ENCODE assay signal across 15 cellular contexts in genomic region chr1:209761021-209761635, GRCh38. TPM values are rescaled to one million over a fixed set of nuclear protein-coding genes. Genes with fewer than 3 reads are reported as not detected.
A peak's percentile ranks its signal among the peaks of the same experiment; 100 is the strongest.
DNase-seq lines count a peak whose midpoint lies in the region; ATAC-seq and TF ChIP-seq lines count a peak whose summit lies in the region.
"Had no signal": no experiment of that assay in that cellular context is flagged by ENCODE, and none has a peak within 500 bp of the region (broad histone marks: within the 10 kb centered on the region; RNA-seq: fewer than 3 reads in every experiment).

No MANE protein-coding gene starts in this region.

- H3K4me1 ChIP-seq in GM23248 (ENCODE audit: insufficient read depth) (0 out of 2 replicates have a peak, but pooled peaks cover 9% of the 10 kb centered on the region), right cardiac atrium (ENCODE audit: control insufficient read depth, insufficient read depth, low read length) (no peaks in the 10 kb centered on the region), spleen (peaks cover 20 to 98% (median 60%) of the 10 kb centered on the region in 6 donors)
- H3K4me1 ChIP-seq: A549, pancreas had no signal

- no peaks in the 10 kb centered on the region for H3K36me3 ChIP-seq in GM23248 (ENCODE audit: low read depth)
- peaks cover 0 to 79% (median 54%) of the 10 kb centered on the region in 6 donors for H3K36me3 ChIP-seq in spleen
- H3K36me3 ChIP-seq: pancreas, thoracic aorta had no signal

- TF ChIP-seq CTCF in spleen (IDR thresholded peaks at IDR 0.05 in 8 of 11, conservative IDR thresholded peaks at IDR 0.05 in 3 of 11) = no peak

- H3K27ac ChIP-seq in GM23248 (no peak overlapping the region), right cardiac atrium (ENCODE audit: low read length) (no peak overlapping the region), spleen (peak overlapping the region in 3 of 8 donors; percentile 94 to 97 (median 96))
- H3K27ac ChIP-seq: A549, pancreas, thoracic aorta had no signal

- no peaks in the 10 kb centered on the region for H3K27me3 ChIP-seq in GM23248 (replicated peaks; ENCODE audit: insufficient read depth)
- no peaks in the 10 kb centered on the region for H3K27me3 ChIP-seq in right cardiac atrium (ENCODE audit: control insufficient read depth, insufficient read depth)
- H3K27me3 ChIP-seq in spleen (replicated peaks in 1 of 7) = no peaks in the 10 kb centered on the region
- H3K27me3 ChIP-seq: pancreas had no signal

- no peak for DNase-seq in activated CD4-positive, alpha-beta T cell treated with anti-CD3 and anti-CD28 coated beads, Interleukin-2, amount 10 ng/mL, durations not matched to agents 24 days and 14 days
- no peak for DNase-seq in activated CD4-positive, alpha-beta T cell treated with anti-CD3 and anti-CD28 coated beads for 1 hour
- DNase-seq in GM23248 (peak; percentile 44), right cardiac atrium (no peak), putamen (ENCODE audit: low spot score) (no peak), spleen (no peak)
- DNase-seq in activated T-helper 1 cell treated with anti-CD3 and anti-CD28 coated beads, Interleukin-12 subunit alpha, Interleukin-12 subunit beta, Interleukin-2, Interleukin-4 antibody, amounts not matched to agents 30 ng/mL and 10 ng/mL and 1 ng/mL, durations not matched to agents 14 hours and 24 hours and 36 hours (ENCODE audit: low spot score) = no peak
- no peak for DNase-seq in stimulated activated naive B cell treated with anti-CD40 and anti-IgM and Interleukin-4, amounts not matched to agents 10 μg/mL and 1 μg/mL and 100 μg/mL, for 72 hours
- DNase-seq: NCI-H2107; pancreas; stimulated activated CD4-positive, alpha-beta T cell treated with anti-CD3 and anti-CD28 coated beads, Interleukin-12 subunit alpha, Interleukin-12 subunit beta, amount 100 ng/mL, for 4 hours had no signal

- H3K4me3 ChIP-seq in GM23248 (no peak overlapping the region), right cardiac atrium (ENCODE audit: low read length) (no peak overlapping the region), spleen (no peak overlapping the region)
- H3K4me3 ChIP-seq: A549, pancreas, thoracic aorta had no signal

- in situ Hi-C loops in GM23248 (cut with MboI) = no loop called here

- H3K9me3 ChIP-seq in GM23248 (ENCODE audit: low read depth) (no peaks in the 10 kb centered on the region), right cardiac atrium (ENCODE audit: control insufficient read depth, low read length) (no peaks in the 10 kb centered on the region), spleen (no peaks in the 10 kb centered on the region)
- H3K9me3 ChIP-seq: A549, pancreas, thoracic aorta had no signal

- peak overlapping the region; percentile 83 for H3K27ac Mint-ChIP-seq in activated CD4-positive, alpha-beta T cell treated with anti-CD3 and anti-CD28 coated beads, Interleukin-2, amount 10 ng/mL, durations not matched to agents 24 days and 14 days
- peak overlapping the region; percentile 79 for H3K27ac Mint-ChIP-seq in activated T-helper 1 cell treated with anti-CD3 and anti-CD28 coated beads, Interleukin-12 subunit alpha, Interleukin-12 subunit beta, Interleukin-2, Interleukin-4 antibody, amounts not matched to agents 30 ng/mL and 10 ng/mL and 1 ng/mL, durations not matched to agents 14 hours and 24 hours and 36 hours
- H3K27ac Mint-ChIP-seq in stimulated activated naive B cell treated with anti-CD40 and anti-IgM and Interleukin-4, amounts not matched to agents 10 μg/mL and 1 μg/mL and 100 μg/mL, for 72 hours = no peak overlapping the region

- H3K4me1 Mint-ChIP-seq in activated CD4-positive, alpha-beta T cell treated with anti-CD3 and anti-CD28 coated beads, Interleukin-2, amount 10 ng/mL, durations not matched to agents 24 days and 14 days = peaks cover 67% of the 10 kb centered on the region
- H3K4me1 Mint-ChIP-seq in activated T-helper 1 cell treated with anti-CD3 and anti-CD28 coated beads, Interleukin-12 subunit alpha, Interleukin-12 subunit beta, Interleukin-2, Interleukin-4 antibody, amounts not matched to agents 30 ng/mL and 10 ng/mL and 1 ng/mL, durations not matched to agents 14 hours and 24 hours and 36 hours (ENCODE audit: low read depth) = peaks cover 72% of the 10 kb centered on the region
- H3K4me1 Mint-ChIP-seq in stimulated activated naive B cell treated with anti-CD40 and anti-IgM and Interleukin-4, amounts not matched to agents 10 μg/mL and 1 μg/mL and 100 μg/mL, for 72 hours = peaks cover 44 to 70% of the 10 kb centered on the region in 2 donors

- H3K9ac ChIP-seq in GM23248 = no peak overlapping the region

- peak overlapping the region; percentile 66 for H3K4me3 Mint-ChIP-seq in activated CD4-positive, alpha-beta T cell treated with anti-CD3 and anti-CD28 coated beads, Interleukin-2, amount 10 ng/mL, durations not matched to agents 24 days and 14 days
- peak overlapping the region; percentile 82 for H3K4me3 Mint-ChIP-seq in activated T-helper 1 cell treated with anti-CD3 and anti-CD28 coated beads, Interleukin-12 subunit alpha, Interleukin-12 subunit beta, Interleukin-2, Interleukin-4 antibody, amounts not matched to agents 30 ng/mL and 10 ng/mL and 1 ng/mL, durations not matched to agents 14 hours and 24 hours and 36 hours
- no peak overlapping the region for H3K4me3 Mint-ChIP-seq in stimulated activated naive B cell treated with anti-CD40 and anti-IgM and Interleukin-4, amounts not matched to agents 10 μg/mL and 1 μg/mL and 100 μg/mL, for 72 hours

- H4K20me1 ChIP-seq in GM23248 (ENCODE audit: insufficient read depth) = no peaks in the 10 kb centered on the region

- intact Hi-C loops in activated CD4-positive, alpha-beta T cell treated with anti-CD3 and anti-CD28 coated beads, Interleukin-2, amount 10 ng/mL, durations not matched to agents 24 days and 14 days (cut with micrococcal nuclease) = no loop called here
- intact Hi-C loops in activated T-helper 1 cell treated with anti-CD3 and anti-CD28 coated beads, Interleukin-12 subunit alpha, Interleukin-12 subunit beta, Interleukin-2, Interleukin-4 antibody, amounts not matched to agents 30 ng/mL and 10 ng/mL and 1 ng/mL, durations not matched to agents 14 hours and 24 hours and 36 hours (cut with micrococcal nuclease) = loop anchor here (10.0 kb wide), 1 partner anchor 1504 kb away; no protein-coding TSS in a partner anchor
- intact Hi-C loops in right cardiac atrium (cut with DNase I) = no loop called here
- intact Hi-C loops in spleen (cut with DNase I; ENCODE audit: low total_unique reads) = no loop called here

- ATAC-seq in right cardiac atrium = peak; percentile 24 to 64
- no peak for ATAC-seq in stimulated activated naive B cell treated with anti-CD40 and anti-IgM and Interleukin-4, amounts not matched to agents 10 μg/mL and 1 μg/mL and 100 μg/mL, for 72 hours (replicated peaks)
- ATAC-seq: A549, pancreas had no signal

- TF ChIP-seq POLR2A in spleen (IDR thresholded peaks at IDR 0.05) = no peak

- H3K4me2 ChIP-seq in GM23248 (ENCODE audit: unreplicated experiment) = no peak overlapping the region
- H3K4me2 ChIP-seq: A549 had no signal

- H3F3A ChIP-seq in GM23248 (ENCODE audit: insufficient read depth) = no peaks in the 10 kb centered on the region

- no peaks in the 10 kb centered on the region for H3K79me2 ChIP-seq in GM23248 (ENCODE audit: insufficient read depth)

- no peak overlapping the region for H2AFZ ChIP-seq in GM23248

- peaks cover 91% of the 10 kb centered on the region for H3K36me3 Mint-ChIP-seq in activated CD4-positive, alpha-beta T cell treated with anti-CD3 and anti-CD28 coated beads, Interleukin-2, amount 10 ng/mL, durations not matched to agents 24 days and 14 days (ENCODE audit: low read depth)
- peaks cover 84% of the 10 kb centered on the region for H3K36me3 Mint-ChIP-seq in activated T-helper 1 cell treated with anti-CD3 and anti-CD28 coated beads, Interleukin-12 subunit alpha, Interleukin-12 subunit beta, Interleukin-2, Interleukin-4 antibody, amounts not matched to agents 30 ng/mL and 10 ng/mL and 1 ng/mL, durations not matched to agents 14 hours and 24 hours and 36 hours (ENCODE audit: low read depth)
- peaks cover 53 to 68% of the 10 kb centered on the region in 2 donors for H3K36me3 Mint-ChIP-seq in stimulated activated naive B cell treated with anti-CD40 and anti-IgM and Interleukin-4, amounts not matched to agents 10 μg/mL and 1 μg/mL and 100 μg/mL, for 72 hours

- H3K27me3 Mint-ChIP-seq in activated CD4-positive, alpha-beta T cell treated with anti-CD3 and anti-CD28 coated beads, Interleukin-2, amount 10 ng/mL, durations not matched to agents 24 days and 14 days = no peaks in the 10 kb centered on the region
- H3K27me3 Mint-ChIP-seq in activated T-helper 1 cell treated with anti-CD3 and anti-CD28 coated beads, Interleukin-12 subunit alpha, Interleukin-12 subunit beta, Interleukin-2, Interleukin-4 antibody, amounts not matched to agents 30 ng/mL and 10 ng/mL and 1 ng/mL, durations not matched to agents 14 hours and 24 hours and 36 hours (ENCODE audit: insufficient read depth) = no peaks in the 10 kb centered on the region
- no peaks in the 10 kb centered on the region for H3K27me3 Mint-ChIP-seq in stimulated activated naive B cell treated with anti-CD40 and anti-IgM and Interleukin-4, amounts not matched to agents 10 μg/mL and 1 μg/mL and 100 μg/mL, for 72 hours

- no peaks in the 10 kb centered on the region for H3K9me2 ChIP-seq in GM23248 (ENCODE audit: insufficient read depth)

- no peaks in the 10 kb centered on the region for H3K9me3 Mint-ChIP-seq in activated CD4-positive, alpha-beta T cell treated with anti-CD3 and anti-CD28 coated beads, Interleukin-2, amount 10 ng/mL, durations not matched to agents 24 days and 14 days
- no peaks in the 10 kb centered on the region for H3K9me3 Mint-ChIP-seq in activated T-helper 1 cell treated with anti-CD3 and anti-CD28 coated beads, Interleukin-12 subunit alpha, Interleukin-12 subunit beta, Interleukin-2, Interleukin-4 antibody, amounts not matched to agents 30 ng/mL and 10 ng/mL and 1 ng/mL, durations not matched to agents 14 hours and 24 hours and 36 hours
- no peaks in the 10 kb centered on the region for H3K9me3 Mint-ChIP-seq in stimulated activated naive B cell treated with anti-CD40 and anti-IgM and Interleukin-4, amounts not matched to agents 10 μg/mL and 1 μg/mL and 100 μg/mL, for 72 hours

RNA-seq across cellular contexts. Expression of gene TRAF3IP3, which starts 5.3 kb away (rescaled TPM):
- 392 and 394 TPM in 2 replicates for total RNA-seq in activated CD4-positive, alpha-beta T cell treated with anti-CD3 and anti-CD28 coated beads, Interleukin-2, amount 10 ng/mL, durations not matched to agents 24 days and 14 days
- total RNA-seq in GM23248 (2014; rRNA removed; shearing (Covaris generic)) = not detected in 2 replicates
- polyA plus RNA-seq in GM23248 (2016; fragmentation: Nextera tagmentation; extraction: Ambion mirVana) (0.25 TPM in 1 of 2 replicates, not detected in the other), right cardiac atrium (0.63 TPM), spleen (100 to 1,000 TPM in 2 of 3 donors, 10 to 100 TPM in 1; 95.4 to 189 (median 107) TPM)
- 378 and 384 TPM in 2 replicates for total RNA-seq in activated T-helper 1 cell treated with anti-CD3 and anti-CD28 coated beads, Interleukin-12 subunit alpha, Interleukin-12 subunit beta, Interleukin-2, Interleukin-4 antibody, amounts not matched to agents 30 ng/mL and 10 ng/mL and 1 ng/mL, durations not matched to agents 14 hours and 24 hours and 36 hours
- total RNA-seq in right cardiac atrium (1 to 10 TPM in 3 of 4 donors, under 1 TPM in 1; 0.91 to 2.7 (median 1.4) TPM), spleen (100 to 1,000 TPM in 4 of 7 donors, 10 to 100 TPM in 3; 97.7 to 134 (median 109) TPM)
- total RNA-seq: astrocyte, fibroblast of villous mesenchyme had no signal
- polyA plus RNA-seq: A549 had no signal

RNA-seq across cellular contexts. Expression of gene C1orf74, which starts 23.2 kb away (rescaled TPM):
- total RNA-seq in activated CD4-positive, alpha-beta T cell treated with anti-CD3 and anti-CD28 coated beads, Interleukin-2, amount 10 ng/mL, durations not matched to agents 24 days and 14 days = 2.4 and 3.2 TPM in 2 replicates
- 2.1 and 2.3 TPM in 2 replicates for total RNA-seq in GM23248 (2014; rRNA removed; shearing (Covaris generic))
- polyA plus RNA-seq in GM23248 (2016; fragmentation: Nextera tagmentation; extraction: Ambion mirVana) (1.4 and 1.5 TPM in 2 replicates), right cardiac atrium (1.4 TPM), spleen (1 to 10 TPM in 2 of 3 donors, under 1 TPM in 1; 0.96 to 1.6 (median 1.5) TPM)
- 2.9 and 3.2 TPM in 2 replicates for total RNA-seq in activated T-helper 1 cell treated with anti-CD3 and anti-CD28 coated beads, Interleukin-12 subunit alpha, Interleukin-12 subunit beta, Interleukin-2, Interleukin-4 antibody, amounts not matched to agents 30 ng/mL and 10 ng/mL and 1 ng/mL, durations not matched to agents 14 hours and 24 hours and 36 hours
- total RNA-seq in right cardiac atrium (1 to 10 TPM; 1.9 to 3.3 (median 2.8) TPM), spleen (1 to 10 TPM; 1.0 to 2.7 (median 1.8) TPM)

RNA-seq across cellular contexts. Expression of gene IRF6, which starts 44.8 kb away (rescaled TPM):
- total RNA-seq in activated CD4-positive, alpha-beta T cell treated with anti-CD3 and anti-CD28 coated beads, Interleukin-2, amount 10 ng/mL, durations not matched to agents 24 days and 14 days = 0.07 TPM in 1 of 2 replicates, not detected in the other
- 1.3 and 1.6 TPM in 2 replicates for total RNA-seq in GM23248 (2014; rRNA removed; shearing (Covaris generic))
- polyA plus RNA-seq in GM23248 (2016; fragmentation: Nextera tagmentation; extraction: Ambion mirVana) (0.84 and 0.86 TPM in 2 replicates), right cardiac atrium (22.6 TPM), spleen (1 to 10 TPM in 2 of 3 donors, under 1 TPM in 1; 0.59 to 1.6 (median 1.4) TPM)
- 0.16 and 0.17 TPM in 2 replicates for total RNA-seq in activated T-helper 1 cell treated with anti-CD3 and anti-CD28 coated beads, Interleukin-12 subunit alpha, Interleukin-12 subunit beta, Interleukin-2, Interleukin-4 antibody, amounts not matched to agents 30 ng/mL and 10 ng/mL and 1 ng/mL, durations not matched to agents 14 hours and 24 hours and 36 hours
- total RNA-seq in right cardiac atrium (10 to 100 TPM; 27.7 to 45.4 (median 36.4) TPM), spleen (1 to 10 TPM; 3.1 to 5.6 (median 4.0) TPM)

RNA-seq across cellular contexts. Expression of gene HSD11B1, which starts 56.5 kb away (rescaled TPM):
- 15.1 TPM in 2 replicates for total RNA-seq in activated CD4-positive, alpha-beta T cell treated with anti-CD3 and anti-CD28 coated beads, Interleukin-2, amount 10 ng/mL, durations not matched to agents 24 days and 14 days
- 0.54 TPM in 1 of 2 replicates, not detected in the other for total RNA-seq in GM23248 (2014; rRNA removed; shearing (Covaris generic))
- polyA plus RNA-seq in GM23248 (2016; fragmentation: Nextera tagmentation; extraction: Ambion mirVana) (1.0 and 1.8 TPM in 2 replicates), right cardiac atrium (1.5 TPM), spleen (1 to 10 TPM; 2.6 to 3.5 (median 3.2) TPM)
- 15.9 and 17.9 TPM in 2 replicates for total RNA-seq in activated T-helper 1 cell treated with anti-CD3 and anti-CD28 coated beads, Interleukin-12 subunit alpha, Interleukin-12 subunit beta, Interleukin-2, Interleukin-4 antibody, amounts not matched to agents 30 ng/mL and 10 ng/mL and 1 ng/mL, durations not matched to agents 14 hours and 24 hours and 36 hours
- total RNA-seq in right cardiac atrium (1 to 10 TPM; 1.0 to 4.3 (median 2.7) TPM), spleen (10 to 100 TPM in 2 of 7 donors, 1 to 10 TPM in 5; 1.8 to 14.9 (median 4.2) TPM)
- total RNA-seq: astrocyte had no signal
- polyA plus RNA-seq: A549 had no signal

Comparison
In these comparisons a context has a peak if more than half of its experiments do, and no peak if none do; other contexts are left out.
1. H3K4me3 Mint-ChIP-seq: peak in activated CD4-positive, alpha-beta T cell treated with anti-CD3 and anti-CD28 coated beads, Interleukin-2, amount 10 ng/mL, durations not matched to agents 24 days and 14 days (single experiment) and activated T-helper 1 cell treated with anti-CD3 and anti-CD28 coated beads, Interleukin-12 subunit alpha, Interleukin-12 subunit beta, Interleukin-2, Interleukin-4 antibody, amounts not matched to agents 30 ng/mL and 10 ng/mL and 1 ng/mL, durations not matched to agents 14 hours and 24 hours and 36 hours (single experiment); none in stimulated activated naive B cell treated with anti-CD40 and anti-IgM and Interleukin-4, amounts not matched to agents 10 μg/mL and 1 μg/mL and 100 μg/mL, for 72 hours (0 of 2).
2. ATAC-seq: peak in right cardiac atrium (2 of 2); none in stimulated activated naive B cell treated with anti-CD40 and anti-IgM and Interleukin-4, amounts not matched to agents 10 μg/mL and 1 μg/mL and 100 μg/mL, for 72 hours (0 of 2).
3. RNA of gene TRAF3IP3, which starts 5.3 kb away (total RNA-seq): 392 to 394 TPM in activated CD4-positive, alpha-beta T cell treated with anti-CD3 and anti-CD28 coated beads, Interleukin-2, amount 10 ng/mL, durations not matched to agents 24 days and 14 days, 378 to 384 TPM in activated T-helper 1 cell treated with anti-CD3 and anti-CD28 coated beads, Interleukin-12 subunit alpha, Interleukin-12 subunit beta, Interleukin-2, Interleukin-4 antibody, amounts not matched to agents 30 ng/mL and 10 ng/mL and 1 ng/mL, durations not matched to agents 14 hours and 24 hours and 36 hours and 97.7 to 134 TPM in spleen; 0.91 to 2.7 TPM in right cardiac atrium and not detected in GM23248; every median in the first group is over 10 times any median in the second.
4. RNA of gene IRF6, which starts 44.8 kb away (total RNA-seq): 27.7 to 45.4 TPM in right cardiac atrium; 3.1 to 5.6 TPM in spleen, 1.3 to 1.6 TPM in GM23248, 0.16 to 0.17 TPM in activated T-helper 1 cell treated with anti-CD3 and anti-CD28 coated beads, Interleukin-12 subunit alpha, Interleukin-12 subunit beta, Interleukin-2, Interleukin-4 antibody, amounts not matched to agents 30 ng/mL and 10 ng/mL and 1 ng/mL, durations not matched to agents 14 hours and 24 hours and 36 hours and 0.07 TPM in activated CD4-positive, alpha-beta T cell treated with anti-CD3 and anti-CD28 coated beads, Interleukin-2, amount 10 ng/mL, durations not matched to agents 24 days and 14 days; every median in the first group is over 4 times any median in the second.